Comparison of ENCODE assay signal across 25 cellular contexts in the genomic region with DNA sequence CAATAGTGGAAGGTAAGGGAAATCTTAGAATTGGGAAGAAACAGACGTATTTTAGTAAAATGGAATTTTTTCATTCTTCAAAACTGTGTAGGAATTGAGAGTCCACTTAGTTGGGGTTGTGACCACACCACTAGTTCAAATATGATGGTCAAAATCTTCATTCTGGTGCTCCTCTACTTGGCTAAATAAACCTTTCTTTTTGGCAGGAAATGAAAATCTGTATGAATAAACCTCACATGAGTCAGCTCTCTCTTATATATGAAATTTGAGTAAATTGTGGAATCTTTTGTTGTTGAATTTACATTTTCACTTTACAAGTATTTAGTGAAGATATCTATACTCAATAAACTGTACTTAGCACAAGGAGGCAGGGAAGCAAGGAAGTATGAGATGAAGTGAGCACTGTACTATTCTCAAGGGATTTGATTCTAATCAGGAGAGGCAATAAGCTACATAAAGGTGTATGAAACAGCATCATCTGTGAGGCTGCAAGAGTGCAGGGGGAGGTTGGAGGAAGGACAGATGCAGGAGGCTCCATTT. TPM values are rescaled to one million over a fixed set of nuclear protein-coding genes. Genes with fewer than 3 reads are reported as not detected.
"Had no signal": no experiment of that assay in that cellular context is flagged by ENCODE, and none has a peak within 500 bp of the region (broad histone marks: within the 10 kb centered on the region; RNA-seq: fewer than 3 reads in every experiment).

No MANE protein-coding gene starts in this region.

- FAIRE-seq: endometrium, kidney, TTC549 had no signal

- H3K9ac ChIP-seq: SK-N-SH had no signal

- H3K27ac ChIP-seq: cardiac muscle cell, foreskin keratinocyte, lower lobe of right lung, right lobe of liver, skin epidermis, tibial artery had no signal

- H3K4me2 ChIP-seq: SK-N-SH had no signal

- H3K36me3 ChIP-seq: cardiac muscle cell, right lobe of liver, tibial artery had no signal

- H3K4me3 ChIP-seq: cardiac muscle cell, lower lobe of right lung, mucosa of descending colon, right lobe of liver, skin epidermis, tibial artery had no signal

- H3K4me1 Mint-ChIP-seq: neural crest cell had no signal

- H3K27ac Mint-ChIP-seq: dendritic cell treated with granulocyte-macrophage colony-stimulating factor and Interleukin-4, amounts not matched to agents 40 ng/mL and 50 ng/mL, for 4 days; stimulated activated naive CD8-positive, alpha-beta T cell treated with anti-CD3 and anti-CD28 coated beads, Interleukin-15, Interleukin-2, amounts not matched to agents 100 ng/mL and 50 ng/mL, for 24 hours had no signal

- H3K27me3 ChIP-seq: cardiac muscle cell, foreskin keratinocyte, right lobe of liver, tibial artery had no signal

- ATAC-seq: foreskin keratinocyte, lower lobe of right lung, mucosa of descending colon, right lobe of liver had no signal

- DNase-seq: activated CD4-positive, alpha-beta T cell treated with anti-CD3 and anti-CD28 coated beads for 1 hour; activated gamma-delta T cell treated with Interleukin-2 at 50 U/mL for 16 hours; activated T-cell treated with anti-CD3 and anti-CD28 coated beads, Interleukin-2, amount 50 U/mL, for 4 hours; effector CD4-positive, alpha-beta T cell; kidney; lower lobe of right lung; mesendoderm; mucosa of descending colon; occipital lobe; posterior cingulate gyrus; right lobe of liver; SK-N-SH; stimulated activated CD4-positive, alpha-beta T cell treated with anti-CD3 and anti-CD28 coated beads, Interleukin-1b, Interleukin-23, amount 100 ng/mL, for 48 hours; substantia nigra; tibial artery had no signal

- H3K9me3 ChIP-seq: lower lobe of right lung, mucosa of descending colon, right lobe of liver, SK-N-SH, tibial artery had no signal

- H3K4me3 Mint-ChIP-seq: activated T-cell treated with anti-CD3 and anti-CD28 coated beads, Interleukin-2, amount 50 U/mL, for 4 hours; dendritic cell treated with granulocyte-macrophage colony-stimulating factor and Interleukin-4, amounts not matched to agents 40 ng/mL and 50 ng/mL, for 4 days; neural crest cell; stimulated activated naive CD8-positive, alpha-beta T cell treated with anti-CD3 and anti-CD28 coated beads, Interleukin-15, Interleukin-2, amounts not matched to agents 100 ng/mL and 50 ng/mL, for 24 hours had no signal

- H3K4me1 ChIP-seq: foreskin keratinocyte, lower lobe of right lung, right lobe of liver, tibial artery had no signal

- H3K9me3 Mint-ChIP-seq: dendritic cell treated with granulocyte-macrophage colony-stimulating factor and Interleukin-4, amounts not matched to agents 40 ng/mL and 50 ng/mL, for 4 days had no signal

- H3K27me3 Mint-ChIP-seq: stimulated activated naive CD8-positive, alpha-beta T cell treated with anti-CD3 and anti-CD28 coated beads, Interleukin-15, Interleukin-2, amounts not matched to agents 100 ng/mL and 50 ng/mL, for 24 hours had no signal

RNA-seq across cellular contexts. Expression of a gene that starts 20.5 kb away (rescaled TPM):
- total RNA-seq: neural crest cell had no signal
- polyA plus RNA-seq: SK-N-SH had no signal

RNA-seq across cellular contexts. Expression of a gene that starts 46.8 kb away (rescaled TPM):
- total RNA-seq: cerebellum, foreskin keratinocyte, glomerular endothelial cell, neural crest cell had no signal
- polyA plus RNA-seq: cardiac muscle cell, foreskin keratinocyte, SK-N-SH had no signal
